Comparison of ENCODE assay signal across 22 cellular contexts in the genomic region with DNA sequence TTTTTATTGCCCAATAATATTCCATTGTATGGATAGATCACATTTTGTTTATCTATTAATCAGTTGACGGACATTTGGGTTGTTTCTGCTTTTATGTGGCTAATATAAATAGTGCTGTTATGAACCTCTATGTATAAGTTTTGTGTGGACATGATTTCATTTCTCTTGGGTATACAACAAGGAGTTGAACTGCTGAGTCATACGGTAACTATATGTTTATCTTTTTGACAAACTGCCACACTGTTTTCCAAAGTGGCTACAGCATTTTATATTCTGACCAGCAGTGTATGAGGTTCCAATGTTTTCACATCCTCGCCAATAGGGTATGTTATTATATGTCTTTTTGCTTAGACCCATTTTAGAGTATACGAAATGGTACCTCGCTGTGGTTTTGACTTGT.
"Had no signal": no experiment of that assay in that cellular context is flagged by ENCODE, and none has a peak within 500 bp of the region (broad histone marks: within the 10 kb centered on the region; RNA-seq: fewer than 3 reads in every experiment).

No MANE protein-coding gene starts in this region.

- H3K36me3 ChIP-seq: uterus had no signal

- H3K4me3 Mint-ChIP-seq: activated CD4-positive, alpha-beta memory T cell treated with anti-CD3 and anti-CD28 coated beads for 36 hours; activated naive CD4-positive, alpha-beta T cell treated with anti-CD3 and anti-CD28 coated beads for 36 hours; naive thymus-derived CD4-positive, alpha-beta T cell; neural progenitor cell; stimulated activated memory B cell treated with anti-CD40 and anti-IgM and Interleukin-4, amounts not matched to agents 10 μg/mL and 1 μg/mL and 100 μg/mL, for 72 hours had no signal

- H3K27me3 Mint-ChIP-seq: activated CD4-positive, alpha-beta memory T cell treated with anti-CD3 and anti-CD28 coated beads for 36 hours; naive thymus-derived CD4-positive, alpha-beta T cell; stimulated activated memory B cell treated with anti-CD40 and anti-IgM and Interleukin-4, amounts not matched to agents 10 μg/mL and 1 μg/mL and 100 μg/mL, for 72 hours had no signal

- H3K27ac ChIP-seq: heart left ventricle, lower lobe of right lung, neural progenitor cell, transverse colon, uterus had no signal

- H2AFZ ChIP-seq: neural progenitor cell had no signal

- H3K4me3 ChIP-seq: heart left ventricle, lower lobe of right lung, neural progenitor cell, smooth muscle cell, transverse colon, uterus had no signal

- H3K9ac ChIP-seq: neural progenitor cell had no signal

- H3K9me3 ChIP-seq: heart left ventricle, lower lobe of right lung, transverse colon, uterus had no signal

- H3K27ac Mint-ChIP-seq: activated CD4-positive, alpha-beta memory T cell treated with anti-CD3 and anti-CD28 coated beads for 36 hours; activated naive CD4-positive, alpha-beta T cell treated with anti-CD3 and anti-CD28 coated beads for 36 hours; naive thymus-derived CD4-positive, alpha-beta T cell; neural progenitor cell; stimulated activated memory B cell treated with anti-CD40 and anti-IgM and Interleukin-4, amounts not matched to agents 10 μg/mL and 1 μg/mL and 100 μg/mL, for 72 hours had no signal

- H3K9me3 Mint-ChIP-seq: activated CD4-positive, alpha-beta memory T cell treated with anti-CD3 and anti-CD28 coated beads for 36 hours; activated naive CD4-positive, alpha-beta T cell treated with anti-CD3 and anti-CD28 coated beads for 36 hours; naive thymus-derived CD4-positive, alpha-beta T cell; neural progenitor cell; stimulated activated memory B cell treated with anti-CD40 and anti-IgM and Interleukin-4, amounts not matched to agents 10 μg/mL and 1 μg/mL and 100 μg/mL, for 72 hours had no signal

- ATAC-seq: esophagus mucosa; heart left ventricle; lower lobe of right lung; naive thymus-derived CD4-positive, alpha-beta T cell; sciatic nerve; stimulated activated memory B cell treated with anti-CD40 and anti-IgM and Interleukin-4, amounts not matched to agents 10 μg/mL and 1 μg/mL and 100 μg/mL, for 72 hours had no signal

- DNase-seq: activated CD4-positive, alpha-beta memory T cell treated with anti-CD3 and anti-CD28 coated beads for 36 hours; activated CD4-positive, alpha-beta T cell treated with anti-CD3 and anti-CD28 coated beads for 48 hours; activated effector memory CD4-positive, alpha-beta T cell treated with Interleukin-2 at 50 U/mL for 16 hours; activated naive CD4-positive, alpha-beta T cell treated with anti-CD3 and anti-CD28 coated beads for 36 hours; activated T-cell treated with anti-CD3 and anti-CD28 coated beads, Interleukin-2, amount 50 U/mL, for 48 hours; amygdala; caudate nucleus; dermis blood vessel endothelial cell; effector CD8-positive, alpha-beta T cell; heart left ventricle; kidney; lower lobe of right lung; naive thymus-derived CD4-positive, alpha-beta T cell; posterior cingulate gyrus; stimulated activated CD4-positive, alpha-beta T cell treated with anti-CD3 and anti-CD28 coated beads, Interleukin-15, amount 100 ng/mL, for 24 hours; transverse colon; uterus had no signal

- H3K4me1 Mint-ChIP-seq: neural progenitor cell; stimulated activated memory B cell treated with anti-CD40 and anti-IgM and Interleukin-4, amounts not matched to agents 10 μg/mL and 1 μg/mL and 100 μg/mL, for 72 hours had no signal

- H3K27me3 ChIP-seq: heart left ventricle, neural progenitor cell, transverse colon, uterus had no signal

- H3K4me2 ChIP-seq: neural progenitor cell, smooth muscle cell had no signal

- H3K4me1 ChIP-seq: heart left ventricle, lower lobe of right lung, neural progenitor cell, transverse colon, uterus had no signal
